ENCODE assay signal across 11 cellular contexts in genomic region chr5:159210846-159211245, GRCh38. TPM values are rescaled to one million over a fixed set of nuclear protein-coding genes. Genes with fewer than 3 reads are reported as not detected.
DNase-seq lines count a peak whose midpoint lies in the region; ATAC-seq and TF ChIP-seq lines count a peak whose summit lies in the region.
"Had no signal": no experiment of that assay in that cellular context is flagged by ENCODE, and none has a peak within 500 bp of the region (broad histone marks: within the 10 kb centered on the region; RNA-seq: fewer than 3 reads in every experiment).

No MANE protein-coding gene starts in this region.

- H3K27ac Mint-ChIP-seq in stimulated activated naive CD8-positive, alpha-beta T cell treated with anti-CD3 and anti-CD28 coated beads, Interleukin-15, Interleukin-2, amounts not matched to agents 100 ng/mL and 50 ng/mL, for 24 hours: peak overlapping the region; percentile 97
- H3K27ac Mint-ChIP-seq in activated B cell treated with CpG ODN at 0.5 μM for 24 hours: no peak overlapping the region

- no peaks in the 10 kb centered on the region for H3K9me3 ChIP-seq in left lung

- CTCF ChIA-PET in activated B cell treated with CpG ODN at 0.5 μM for 24 hours (lab: Charles Lee): no interaction called here

- H3K4me3 Mint-ChIP-seq in stimulated activated naive CD8-positive, alpha-beta T cell treated with anti-CD3 and anti-CD28 coated beads, Interleukin-15, Interleukin-2, amounts not matched to agents 100 ng/mL and 50 ng/mL, for 24 hours: peak overlapping the region; percentile 92
- peak overlapping the region; percentile 88 for H3K4me3 Mint-ChIP-seq in activated B cell treated with CpG ODN at 0.5 μM for 24 hours

- H3K36me3 ChIP-seq in left lung: no peaks in the 10 kb centered on the region

- peak overlapping the region; percentile 95 to 97 for H3K27ac ChIP-seq in left lung

- no peak for ATAC-seq in stimulated activated naive CD8-positive, alpha-beta T cell treated with anti-CD3 and anti-CD28 coated beads, Interleukin-15, Interleukin-2, amounts not matched to agents 100 U/mL and 50 U/mL, for 24 hours
- ATAC-seq in activated B cell treated with CpG ODN at 0.5 μM for 24 hours (ENCODE audit: low read depth) (no peak), left lung (peak; percentile 0), HG03432 (IDR thresholded peaks at IDR 0.05; ENCODE audit: unreplicated experiment) (no peak), HG03378 (IDR thresholded peaks at IDR 0.05; ENCODE audit: unreplicated experiment) (no peak)
- no peak for ATAC-seq in activated CD4-positive, CD25-positive, alpha-beta regulatory T cell treated with anti-CD3 and anti-CD28 coated beads, Interleukin-2, amount 50 U/mL, for 24 hours
- ATAC-seq: sciatic nerve had no signal

- no peaks in the 10 kb centered on the region for H3K27me3 Mint-ChIP-seq in stimulated activated naive CD8-positive, alpha-beta T cell treated with anti-CD3 and anti-CD28 coated beads, Interleukin-15, Interleukin-2, amounts not matched to agents 100 ng/mL and 50 ng/mL, for 24 hours
- H3K27me3 Mint-ChIP-seq in activated B cell treated with CpG ODN at 0.5 μM for 24 hours: no peaks in the 10 kb centered on the region

- no peaks in the 10 kb centered on the region for H3K9me3 Mint-ChIP-seq in stimulated activated naive CD8-positive, alpha-beta T cell treated with anti-CD3 and anti-CD28 coated beads, Interleukin-15, Interleukin-2, amounts not matched to agents 100 ng/mL and 50 ng/mL, for 24 hours
- no peaks in the 10 kb centered on the region for H3K9me3 Mint-ChIP-seq in activated B cell treated with CpG ODN at 0.5 μM for 24 hours

- POLR2A ChIA-PET in activated B cell treated with CpG ODN at 0.5 μM for 24 hours (lab: Charles Lee): interaction anchor here (1.7 kb wide), 1 partner anchor 13 kb away, joined by 4 read pairs; no protein-coding TSS in a partner anchor

- no peaks in the 10 kb centered on the region for H3K27me3 ChIP-seq in left lung

- peaks cover 49% of the 10 kb centered on the region for H3K4me1 Mint-ChIP-seq in stimulated activated naive CD8-positive, alpha-beta T cell treated with anti-CD3 and anti-CD28 coated beads, Interleukin-15, Interleukin-2, amounts not matched to agents 100 ng/mL and 50 ng/mL, for 24 hours (ENCODE audit: low read depth)
- peaks cover 46% of the 10 kb centered on the region for H3K4me1 Mint-ChIP-seq in activated B cell treated with CpG ODN at 0.5 μM for 24 hours

- DNase-seq in stimulated activated naive CD8-positive, alpha-beta T cell treated with anti-CD3 and anti-CD28 coated beads, Interleukin-15, Interleukin-2, amounts not matched to agents 100 U/mL and 50 U/mL, for 24 hours: no peak
- DNase-seq in activated B cell treated with CpG ODN at 0.5 μM for 24 hours (no peak), left lung (no peak), NCI-H2081 treated with DMSO at 0.1 percent for 48 hours (lab: John Stamatoyannopoulos, UW) (no peak)
- DNase-seq: NCI-H2171 treated with DMSO at 0.1 percent for 48 hours had no signal

- TF ChIP-seq CTCF in activated B cell treated with CpG ODN at 0.5 μM for 24 hours (IDR thresholded peaks at IDR 0.05) (no peak), left lung (IDR thresholded peaks at IDR 0.05) (no peak)

- H3K4me1 ChIP-seq in left lung: peaks cover 8 to 48% of the 10 kb centered on the region in 2 donors

- no peak overlapping the region for H3K4me3 ChIP-seq in left lung
- H3K4me3 ChIP-seq: lung had no signal

- peaks cover 28% of the 10 kb centered on the region for H3K36me3 Mint-ChIP-seq in stimulated activated naive CD8-positive, alpha-beta T cell treated with anti-CD3 and anti-CD28 coated beads, Interleukin-15, Interleukin-2, amounts not matched to agents 100 ng/mL and 50 ng/mL, for 24 hours (ENCODE audit: low read depth)
- peaks cover 14% of the 10 kb centered on the region for H3K36me3 Mint-ChIP-seq in activated B cell treated with CpG ODN at 0.5 μM for 24 hours (ENCODE audit: low read depth)

- intact Hi-C loops in activated B cell treated with CpG ODN at 0.5 μM for 24 hours (cut with micrococcal nuclease) (no loop called here), left lung (cut with DNase I) (no loop called here)

RNA-seq across cellular contexts. Expression of gene RNF145, which starts 1.5 kb away (rescaled TPM):
- total RNA-seq in activated B cell treated with CpG ODN at 0.5 μM for 24 hours (66.1 and 79.1 TPM in 2 replicates), left lung (100 to 1,000 TPM; 164 to 216 TPM)

RNA-seq across cellular contexts. Expression of gene UBLCP1, which starts 52.2 kb away (rescaled TPM):
- total RNA-seq in activated B cell treated with CpG ODN at 0.5 μM for 24 hours (40.3 and 44.8 TPM in 2 replicates), left lung (10 to 100 TPM; 29.9 to 32.5 TPM)
